ENCODE assay signal across 8 cellular contexts in the genomic region with DNA sequence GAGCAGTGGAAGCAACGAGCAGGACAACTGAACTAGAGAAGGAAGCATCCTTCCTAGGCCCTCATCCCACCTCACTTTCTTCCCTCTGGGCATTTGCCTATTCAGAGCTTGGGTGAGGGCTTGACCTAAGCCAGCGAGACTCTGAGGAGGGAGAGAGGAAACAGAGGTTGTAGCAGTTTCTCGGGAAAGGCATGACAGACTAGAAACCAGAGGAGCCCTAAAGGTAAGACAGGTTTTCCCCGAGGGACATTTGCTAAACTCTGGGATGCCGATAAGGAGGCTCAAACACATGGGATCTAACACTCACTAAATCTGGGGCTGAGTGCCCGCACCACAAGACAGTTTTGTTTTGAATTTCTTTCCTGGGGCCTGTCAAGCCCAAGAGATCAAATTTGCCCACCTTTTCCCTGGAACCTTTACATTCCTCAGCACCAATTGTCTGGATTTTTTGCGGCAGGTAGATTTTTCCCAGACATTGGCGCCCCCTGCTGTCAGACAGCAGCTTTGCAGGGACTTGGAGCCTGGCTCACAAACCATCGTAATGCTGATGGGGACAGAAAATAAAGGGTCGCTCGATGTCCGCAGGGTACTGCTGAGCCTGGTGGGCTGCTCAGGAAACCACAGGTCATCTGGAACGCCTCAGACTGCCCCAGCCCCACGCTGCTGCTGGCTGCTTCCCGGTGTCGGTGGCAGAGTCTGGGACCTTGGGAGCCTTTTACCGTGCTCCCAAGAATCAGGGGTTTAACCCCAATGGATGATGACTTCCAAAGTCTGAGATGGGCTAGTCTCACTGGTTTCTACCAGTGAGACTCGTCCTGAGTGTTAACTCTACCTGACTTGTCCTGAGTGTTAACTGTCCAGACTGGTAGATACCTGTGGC. TPM values are rescaled to one million over a fixed set of nuclear protein-coding genes. Genes with fewer than 3 reads are reported as not detected.
DNase-seq lines count a peak whose midpoint lies in the region; ATAC-seq and TF ChIP-seq lines count a peak whose summit lies in the region.

No MANE protein-coding gene starts in this region.

- no peaks in the 10 kb centered on the region for H3K36me3 Mint-ChIP-seq in activated B cell treated with CpG ODN at 0.5 μM for 24 hours (ENCODE audit: low read depth)
- peaks cover 3% of the 10 kb centered on the region for H3K36me3 Mint-ChIP-seq in mesothelial cell of epicardium

- H3K27ac ChIP-seq in HEK293 (ENCODE audit: extremely low read depth, low read depth, low read length) = no peak overlapping the region

- intact Hi-C loops in activated B cell treated with CpG ODN at 0.5 μM for 24 hours (cut with micrococcal nuclease) = loop anchor here (1.0 to 5.0 kb wide), 4 partner anchors 13 to 766 kb away; no protein-coding TSS in a partner anchor

- POLR2A ChIA-PET in BJ (lab: Charles Lee) = no interaction called here
- POLR2A ChIA-PET in HEK293 (lab: Yijun Ruan, JAX) = no interaction called here
- POLR2A ChIA-PET in activated B cell treated with CpG ODN at 0.5 μM for 24 hours (lab: Charles Lee) = no interaction called here

- no peaks in the 10 kb centered on the region for H3K9me3 ChIP-seq in HEK293 (ENCODE audit: control insufficient read depth, insufficient read depth, low read depth, low read length)

- no peak overlapping the region for H3K27ac Mint-ChIP-seq in activated B cell treated with CpG ODN at 0.5 μM for 24 hours
- no peak overlapping the region for H3K27ac Mint-ChIP-seq in mesothelial cell of epicardium
- H3K27ac Mint-ChIP-seq in stimulated activated naive CD8-positive, alpha-beta T cell treated with anti-CD3 and anti-CD28 coated beads, Interleukin-15, amount 100 ng/mL, for 72 hours = no peak overlapping the region

- TF ChIP-seq CTCF in BJ (IDR thresholded peaks at IDR 0.05; ENCODE audit: insufficient read depth, low read depth, low read length) (peak; percentile 93), HEK293 (tag by site-specific recombination; IDR thresholded peaks at IDR 0.05) (peak; percentile 61), activated B cell treated with CpG ODN at 0.5 μM for 24 hours (IDR thresholded peaks at IDR 0.05) (peak; percentile 75), choroid plexus epithelial cell (conservative IDR thresholded peaks at IDR 0.05; ENCODE audit: low read depth, low read length) (peak; percentile 91), mesothelial cell of epicardium (IDR thresholded peaks at IDR 0.05; ENCODE audit: unreplicated experiment) (peak; percentile 98)

- peak; percentile 40 for ATAC-seq in activated B cell treated with CpG ODN at 0.5 μM for 24 hours (ENCODE audit: low read depth)
- peak; percentile 48 for ATAC-seq in stimulated activated naive CD8-positive, alpha-beta T cell treated with anti-CD3 and anti-CD28 coated beads, Interleukin-15, amount 100 ng/mL, for 72 hours

- H3K36me3 ChIP-seq in BJ (ENCODE audit: control insufficient read depth, insufficient read depth, low read length) (no peaks in the 10 kb centered on the region), HEK293 (ENCODE audit: control insufficient read depth in 2 of 2, insufficient read depth in 1 of 2, low read length in 2 of 2) (no peaks in the 10 kb centered on the region)

- H3K4me1 ChIP-seq in HEK293 (ENCODE audit: control insufficient read depth, insufficient read depth, low read length) = no peaks in the 10 kb centered on the region; the same call in 1 of the 2 replicates

- DNase-seq in BJ (ENCODE audit: low read depth) (no peak), activated B cell treated with CpG ODN at 0.5 μM for 24 hours (peak; percentile 45), choroid plexus epithelial cell (ENCODE audit: low read depth) (peak; percentile 26), mesothelial cell of epicardium (ENCODE audit: low spot score in 2 of 2, unreplicated experiment in 2 of 2) (peak; percentile 39 to 78), HuH-7.5 (ENCODE audit: low spot score) (no peak)
- DNase-seq in stimulated activated naive CD8-positive, alpha-beta T cell treated with anti-CD3 and anti-CD28 coated beads, Interleukin-15, amount 100 ng/mL, for 72 hours = peak; percentile 26 to 39
- DNase-seq in NK-92 treated with Interleukin-12 subunit alpha and Interleukin-12 subunit beta, amount 100 ng/mL, for 24 hours (lab: John Stamatoyannopoulos, UW) = no peak

- H3K27me3 Mint-ChIP-seq in activated B cell treated with CpG ODN at 0.5 μM for 24 hours (no peaks in the 10 kb centered on the region), mesothelial cell of epicardium (ENCODE audit: low read depth) (no peaks in the 10 kb centered on the region)
- no peaks in the 10 kb centered on the region for H3K27me3 Mint-ChIP-seq in stimulated activated naive CD8-positive, alpha-beta T cell treated with anti-CD3 and anti-CD28 coated beads, Interleukin-15, amount 100 ng/mL, for 72 hours

- no peaks in the 10 kb centered on the region for H3K27me3 ChIP-seq in BJ (ENCODE audit: control insufficient read depth, insufficient read depth, low read length)

- H3K9me3 Mint-ChIP-seq in activated B cell treated with CpG ODN at 0.5 μM for 24 hours = no peaks in the 10 kb centered on the region
- peaks cover 3% of the 10 kb centered on the region for H3K9me3 Mint-ChIP-seq in mesothelial cell of epicardium
- H3K9me3 Mint-ChIP-seq in stimulated activated naive CD8-positive, alpha-beta T cell treated with anti-CD3 and anti-CD28 coated beads, Interleukin-15, amount 100 ng/mL, for 72 hours = peaks cover 0 to 7% of the 10 kb centered on the region in 2 donors

- H3K4me3 Mint-ChIP-seq in activated B cell treated with CpG ODN at 0.5 μM for 24 hours = no peak overlapping the region
- no peak overlapping the region for H3K4me3 Mint-ChIP-seq in mesothelial cell of epicardium
- no peak overlapping the region for H3K4me3 Mint-ChIP-seq in stimulated activated naive CD8-positive, alpha-beta T cell treated with anti-CD3 and anti-CD28 coated beads, Interleukin-15, amount 100 ng/mL, for 72 hours

- H3K4me1 Mint-ChIP-seq in activated B cell treated with CpG ODN at 0.5 μM for 24 hours (no peaks in the 10 kb centered on the region), mesothelial cell of epicardium (peaks cover 32% of the 10 kb centered on the region)
- peaks cover 7% of the 10 kb centered on the region for H3K4me1 Mint-ChIP-seq in stimulated activated naive CD8-positive, alpha-beta T cell treated with anti-CD3 and anti-CD28 coated beads, Interleukin-15, amount 100 ng/mL, for 72 hours

- CTCF ChIA-PET in BJ (lab: Yijun Ruan, JAX) (interaction anchor here (0.6 to 4.7 kb wide), 37 partner anchors 9 to 483 kb away, joined by 3 to 45 read pairs (median 4); a partner anchor contains a TSS), HEK293 (lab: Yijun Ruan, JAX) (interaction anchor here (0.6 to 3.5 kb wide), 34 partner anchors 9 to 1134 kb away, joined by 3 to 27 read pairs (median 4); a partner anchor contains a TSS), activated B cell treated with CpG ODN at 0.5 μM for 24 hours (lab: Charles Lee) (interaction anchor here (0.7 to 4.8 kb wide), 18 partner anchors 11 to 766 kb away, joined by 3 to 67 read pairs (median 5); no protein-coding TSS in a partner anchor)

- H3K4me3 ChIP-seq in BJ (ENCODE audit: low read depth, low read length) (no peak overlapping the region), HEK293 (ENCODE audit: low read depth, low read length) (no peak overlapping the region), choroid plexus epithelial cell (ENCODE audit: low read depth, low read length) (no peak overlapping the region)

TF ChIP-seq in HEK293, 187 proteins besides CTCF, POLR2A, EP300 and RAD21:
- TF ChIP-seq ZNF2 (tag by site-specific recombination; IDR thresholded peaks at IDR 0.05) (0 out of 2 replicates have a peak, but pooled peaks have one; percentile 24), ZNF843 (tag by site-specific recombination; IDR thresholded peaks at IDR 0.05) (no peak), ZNF324 (tag by site-specific recombination; IDR thresholded peaks at IDR 0.05) (no peak), ZFP37 (tag by site-specific recombination; IDR thresholded peaks at IDR 0.05) (no peak), IKZF3 (tag by site-specific recombination; IDR thresholded peaks at IDR 0.05) (peak; percentile 56; the same call in 1 of the 2 replicates), ZNF747 (tag by site-specific recombination; IDR thresholded peaks at IDR 0.05) (no peak), ZFP3 (tag by site-specific recombination; IDR thresholded peaks at IDR 0.05; ENCODE audit: low read depth) (no peak), SP2 (tag by site-specific recombination; IDR thresholded peaks at IDR 0.05) (no peak), ZNF169 (tag by site-specific recombination; IDR thresholded peaks at IDR 0.05) (no peak), ZNF658 (tag by site-specific recombination; IDR thresholded peaks at IDR 0.05) (no peak), ZNF654 (tag by site-specific recombination; IDR thresholded peaks at IDR 0.05; ENCODE audit: low read depth) (peak; percentile 77)
- TF ChIP-seq, protein P1, sequence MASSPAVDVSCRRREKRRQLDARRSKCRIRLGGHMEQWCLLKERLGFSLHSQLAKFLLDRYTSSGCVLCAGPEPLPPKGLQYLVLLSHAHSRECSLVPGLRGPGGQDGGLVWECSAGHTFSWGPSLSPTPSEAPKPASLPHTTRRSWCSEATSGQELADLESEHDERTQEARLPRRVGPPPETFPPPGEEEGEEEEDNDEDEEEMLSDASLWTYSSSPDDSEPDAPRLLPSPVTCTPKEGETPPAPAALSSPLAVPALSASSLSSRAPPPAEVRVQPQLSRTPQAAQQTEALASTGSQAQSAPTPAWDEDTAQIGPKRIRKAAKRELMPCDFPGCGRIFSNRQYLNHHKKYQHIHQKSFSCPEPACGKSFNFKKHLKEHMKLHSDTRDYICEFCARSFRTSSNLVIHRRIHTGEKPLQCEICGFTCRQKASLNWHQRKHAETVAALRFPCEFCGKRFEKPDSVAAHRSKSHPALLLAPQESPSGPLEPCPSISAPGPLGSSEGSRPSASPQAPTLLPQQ (tag by site-specific recombination; IDR thresholded peaks at IDR 0.05) = no peak
- TF ChIP-seq, protein P2, sequence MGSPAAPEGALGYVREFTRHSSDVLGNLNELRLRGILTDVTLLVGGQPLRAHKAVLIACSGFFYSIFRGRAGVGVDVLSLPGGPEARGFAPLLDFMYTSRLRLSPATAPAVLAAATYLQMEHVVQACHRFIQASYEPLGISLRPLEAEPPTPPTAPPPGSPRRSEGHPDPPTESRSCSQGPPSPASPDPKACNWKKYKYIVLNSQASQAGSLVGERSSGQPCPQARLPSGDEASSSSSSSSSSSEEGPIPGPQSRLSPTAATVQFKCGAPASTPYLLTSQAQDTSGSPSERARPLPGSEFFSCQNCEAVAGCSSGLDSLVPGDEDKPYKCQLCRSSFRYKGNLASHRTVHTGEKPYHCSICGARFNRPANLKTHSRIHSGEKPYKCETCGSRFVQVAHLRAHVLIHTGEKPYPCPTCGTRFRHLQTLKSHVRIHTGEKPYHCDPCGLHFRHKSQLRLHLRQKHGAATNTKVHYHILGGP (tag by site-specific recombination; IDR thresholded peaks at IDR 0.05) = no peak

RNA-seq across cellular contexts. Expression of a gene that starts 23.4 kb away (rescaled TPM):
- 3.9 and 5.4 TPM in 2 replicates for polyA plus RNA-seq in BJ (2011; rRNA removed)
- 0.82 and 2.9 TPM in 2 replicates for polyA minus RNA-seq in BJ (2011; rRNA and poly(A)+ RNA removed)
- total RNA-seq in activated B cell treated with CpG ODN at 0.5 μM for 24 hours (0.91 TPM in 1 of 2 replicates, not detected in the other), mesothelial cell of epicardium (12.1 to 14.2 TPM (median 12.2 TPM) in 3 replicates)

Comparison
In these comparisons a context has a peak if more than half of its experiments do, and no peak if none do; other contexts are left out.
1. DNase-seq: peak in activated B cell treated with CpG ODN at 0.5 μM for 24 hours (single experiment), choroid plexus epithelial cell (single experiment), mesothelial cell of epicardium (2 of 2) and stimulated activated naive CD8-positive, alpha-beta T cell treated with anti-CD3 and anti-CD28 coated beads, Interleukin-15, amount 100 ng/mL, for 72 hours (2 of 2); none in BJ (single experiment), NK-92 treated with Interleukin-12 subunit alpha and Interleukin-12 subunit beta, amount 100 ng/mL, for 24 hours (single experiment) and HuH-7.5 (single experiment).
2. Peak in every context shown above with its lines, with median percentiles within 50 percentile points of each other: CTCF ChIP-seq.